In the genomic region with DNA sequence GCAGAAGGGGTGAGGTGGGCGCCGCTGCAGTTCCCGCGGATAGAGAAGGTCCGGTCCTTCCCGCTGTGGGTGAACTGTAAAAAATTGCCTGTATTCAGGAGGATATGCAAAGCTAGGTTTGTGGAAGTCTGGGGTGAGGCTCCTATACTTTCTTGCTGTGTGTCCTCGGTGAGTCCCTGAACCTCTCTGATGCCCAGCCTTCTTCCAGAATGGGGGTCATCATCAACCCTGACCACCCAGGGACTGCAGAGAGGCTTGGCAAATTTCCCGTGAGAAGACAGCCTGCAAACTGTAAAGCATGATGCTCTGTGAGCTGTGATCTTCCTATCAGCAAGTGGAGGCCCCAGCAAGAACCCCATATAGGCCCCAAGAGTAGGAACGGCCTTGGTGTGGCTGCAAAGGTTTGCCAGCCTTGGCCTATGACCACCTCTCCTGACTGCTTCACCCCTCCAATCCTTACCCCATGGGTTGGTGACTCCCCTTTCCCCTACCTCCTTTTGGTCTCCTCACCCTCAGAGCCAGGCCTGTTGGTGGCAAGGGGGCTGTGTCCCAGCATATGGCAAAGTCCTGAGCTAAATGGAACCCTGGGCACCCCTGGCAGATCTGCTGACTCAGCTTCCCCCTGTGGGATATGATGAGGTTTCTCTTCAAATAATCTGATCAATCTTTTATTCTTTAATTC, we compare ENCODE assay signal across 8 cellular contexts. TPM values are rescaled to one million over a fixed set of nuclear protein-coding genes. Genes with fewer than 3 reads are reported as not detected.
DNase-seq lines count a peak whose midpoint lies in the region; ATAC-seq, FAIRE-seq and TF ChIP-seq lines count a peak whose summit lies in the region.

No MANE protein-coding gene starts in this region.

- no CpG with 5 or more reads among the region's 9 CpGs for WGBS in mesendoderm (ENCODE audit: extremely low coverage, insufficient coverage, low lambda C conversion rate)

- no peak overlapping the region for H2BK5ac ChIP-seq in mesendoderm (ENCODE audit: low read length)

- no peaks in the 10 kb centered on the region for H3K27me3 ChIP-seq in astrocyte (ENCODE audit: insufficient read depth, low read length)
- no peaks in the 10 kb centered on the region for H3K27me3 ChIP-seq in mesendoderm (ENCODE audit: insufficient read depth, low read length, poor library complexity)

- ATAC-seq in HG03280 (IDR thresholded peaks at IDR 0.05; ENCODE audit: unreplicated experiment) (peak; percentile 1), left lobe of liver (no peak)

- peak overlapping the region; percentile 84 for H3K27ac Mint-ChIP-seq in astrocyte (ENCODE audit: unreplicated experiment)

- H4K20me1 ChIP-seq in astrocyte (ENCODE audit: insufficient read depth, low read length) = peaks cover 36% of the 10 kb centered on the region

- no peaks in the 10 kb centered on the region for H3K9me3 ChIP-seq in astrocyte (ENCODE audit: insufficient read depth, low read depth, low read length)

- H3K56ac ChIP-seq in mesendoderm (ENCODE audit: low read length) = peak overlapping the region; percentile 96

- in situ Hi-C loops in G401 (cut with HindIII; ENCODE audit: low sequenced_read_pairs) = no loop called here

- peak overlapping the region; percentile 77 for H3K18ac ChIP-seq in mesendoderm (ENCODE audit: low read length)

- no peak overlapping the region for H2BK120ac ChIP-seq in mesendoderm (ENCODE audit: low read depth, low read length)

- H3K4me1 ChIP-seq in astrocyte (ENCODE audit: insufficient read depth, low read length) (peaks cover 15% of the 10 kb centered on the region), mesendoderm (ENCODE audit: control insufficient read depth, low read depth, low read length) (no peaks in the 10 kb centered on the region)

- peaks cover 39% of the 10 kb centered on the region for H3K4me1 Mint-ChIP-seq in astrocyte (ENCODE audit: low read depth, unreplicated experiment)

- peak overlapping the region; percentile 93 for H3K4me3 Mint-ChIP-seq in astrocyte (ENCODE audit: unreplicated experiment)

- no peak for TF ChIP-seq CTCF in astrocyte (IDR thresholded peaks at IDR 0.05; ENCODE audit: insufficient read depth, low read depth, low read length)

- peak overlapping the region; percentile 92 for H3K9ac ChIP-seq in astrocyte (ENCODE audit: low read length)
- H3K9ac ChIP-seq in mesendoderm (ENCODE audit: low read length) = peak overlapping the region; percentile 72

- peak overlapping the region; percentile 90 for H3K4me3 ChIP-seq in astrocyte (ENCODE audit: insufficient read depth, low read depth, low read length)
- H3K4me3 ChIP-seq in mesendoderm (ENCODE audit: low read length) = peak overlapping the region; percentile 83

- FAIRE-seq in astrocyte (lab: Jason Lieb, UNC) (no peak), HTR-8/SVneo (lab: Jason Lieb, UNC) (no peak)

- no peaks in the 10 kb centered on the region for H3K9me3 Mint-ChIP-seq in astrocyte (ENCODE audit: unreplicated experiment)

- H4K5ac ChIP-seq in mesendoderm (ENCODE audit: low read length) = no peak overlapping the region

- H3K36me3 ChIP-seq in astrocyte (ENCODE audit: insufficient read depth, low read length) = peaks cover 21% of the 10 kb centered on the region
- H3K36me3 ChIP-seq in mesendoderm (ENCODE audit: control insufficient read depth, insufficient read depth, low read length) = peaks cover 6% of the 10 kb centered on the region

- H3K23ac ChIP-seq in mesendoderm (ENCODE audit: low read length) = no peak overlapping the region

- H3K27ac ChIP-seq in astrocyte (ENCODE audit: low read depth, low read length) (peak overlapping the region; percentile 75), mesendoderm (ENCODE audit: low read depth, low read length) (no peak overlapping the region)

- H3K4me2 ChIP-seq in astrocyte (ENCODE audit: low read length) = peak overlapping the region; percentile 98
- peak overlapping the region; percentile 56 for H3K4me2 ChIP-seq in mesendoderm (ENCODE audit: low read length)

- H2BK15ac ChIP-seq in mesendoderm (replicated peaks; ENCODE audit: low read depth) = no peak overlapping the region

- H3K79me2 ChIP-seq in astrocyte (ENCODE audit: insufficient read depth, low read length) (peaks cover 52% of the 10 kb centered on the region), mesendoderm (ENCODE audit: control insufficient read depth, insufficient read depth, low read length) (peaks cover 11% of the 10 kb centered on the region)

- no peaks in the 10 kb centered on the region for H3K27me3 Mint-ChIP-seq in astrocyte (ENCODE audit: low read depth, unreplicated experiment)

- H4K8ac ChIP-seq in mesendoderm (ENCODE audit: low read depth, low read length) = no peak overlapping the region

- peaks cover 13% of the 10 kb centered on the region for H3K79me1 ChIP-seq in mesendoderm (ENCODE audit: low read length)

- H2AFZ ChIP-seq in astrocyte (ENCODE audit: low read depth, low read length) = peak overlapping the region; percentile 96

- H3K36me3 Mint-ChIP-seq in astrocyte (ENCODE audit: low read depth, unreplicated experiment) = peaks cover 29% of the 10 kb centered on the region

- peak overlapping the region; percentile 81 for H3K4ac ChIP-seq in mesendoderm (ENCODE audit: low read depth, low read length)

- no peak overlapping the region for H2AK5ac ChIP-seq in mesendoderm (ENCODE audit: low read length)

- DNase-seq in G401 (ENCODE audit: low spot score) = peak; percentile 2
- no peak for DNase-seq in astrocyte (ENCODE audit: low read depth)
- DNase-seq in mesendoderm = peak; percentile 13
- DNase-seq in HTR-8/SVneo (ENCODE audit: insufficient read length, low spot score) = no peak
- DNase-seq in left lobe of liver (ENCODE audit: low spot score) = no peak
- DNase-seq in NCI-H187 treated with DMSO at 0.1 percent for 48 hours (lab: John Stamatoyannopoulos, UW) = no peak
- no peak for DNase-seq in NCI-H526 treated with DMSO at 0.1 percent for 48 hours (lab: John Stamatoyannopoulos, UW)

RNA-seq across cellular contexts. Expression of a gene that starts 0.8 kb away (rescaled TPM):
- total RNA-seq in G401 (2014; rRNA removed; shearing (Covaris generic)) = 61.8 and 87.4 TPM in 2 replicates
- total RNA-seq in astrocyte (124 and 137 TPM in 2 replicates), left lobe of liver (53.7 TPM)
- polyA plus RNA-seq in mesendoderm (2013, experiment 1 of 2) = 28.7 TPM
- 27.7 TPM for polyA plus RNA-seq in mesendoderm (2013, experiment 2 of 2)

RNA-seq across cellular contexts. Expression of a gene that starts 31.0 kb away (rescaled TPM):
- total RNA-seq in G401 (2014; rRNA removed; shearing (Covaris generic)) = 1.3 TPM in 1 of 2 replicates, not detected in the other
- 5.6 and 11.0 TPM in 2 replicates for total RNA-seq in astrocyte
- 8.6 TPM for polyA plus RNA-seq in mesendoderm (2013, experiment 1 of 2)
- 8.8 TPM for polyA plus RNA-seq in mesendoderm (2013, experiment 2 of 2)
- not detected for total RNA-seq in left lobe of liver

Comparison
In these comparisons a context has a peak if more than half of its experiments do, and no peak if none do; other contexts are left out.
1. DNase-seq: peak in G401 (single experiment) and mesendoderm (single experiment); none in astrocyte (single experiment), HTR-8/SVneo (single experiment), left lobe of liver (single experiment), NCI-H187 treated with DMSO at 0.1 percent for 48 hours (single experiment) and NCI-H526 treated with DMSO at 0.1 percent for 48 hours (single experiment).